8 cellular contexts compared by ENCODE assay signal in genomic region chr18:35950628-35950982, GRCh38.
DNase-seq lines count a peak whose midpoint lies in the region; ATAC-seq and TF ChIP-seq lines count a peak whose summit lies in the region.
"Had no signal": no experiment of that assay in that cellular context is flagged by ENCODE, and none has a peak within 500 bp of the region (broad histone marks: within the 10 kb centered on the region; RNA-seq: fewer than 3 reads in every experiment).

No MANE protein-coding gene starts in this region.

- no peaks in the 10 kb centered on the region for H3F3A ChIP-seq in GM23338 (replicated peaks; ENCODE audit: low read depth)

- H3K79me2 ChIP-seq in GM23338 (replicated peaks; ENCODE audit: insufficient read depth): peaks cover 38% of the 10 kb centered on the region

- H4K20me1 ChIP-seq in GM23338 (replicated peaks; ENCODE audit: insufficient read depth): no peaks in the 10 kb centered on the region

- H3K4me1 Mint-ChIP-seq in GM23338: peaks cover 21% of the 10 kb centered on the region; the same call in 2 of the 3 replicates

- H3K4me1 ChIP-seq in GM23338 (ENCODE audit: insufficient read depth) (peaks cover 15% of the 10 kb centered on the region), RWPE2 (ENCODE audit: insufficient read depth, poor library complexity, severe bottlenecking) (no peaks in the 10 kb centered on the region)

- H3K36me3 ChIP-seq in GM23338 (ENCODE audit: insufficient read depth) (no peaks in the 10 kb centered on the region), RWPE2 (ENCODE audit: low read depth) (no peaks in the 10 kb centered on the region)

- no peak overlapping the region for H3K27ac Mint-ChIP-seq in GM23338

- DNase-seq in GM23338 (ENCODE audit: low spot score) (no peak), RWPE2 (ENCODE audit: low spot score) (no peak), fibroblast of villous mesenchyme (ENCODE audit: low read depth) (no peak), skeletal muscle cell (ENCODE audit: low read depth) (no peak), NCI-H510A treated with DMSO at 0.1 percent for 48 hours (lab: John Stamatoyannopoulos, UW) (no peak), NCI-H2196 (lab: John Stamatoyannopoulos, UW; ENCODE audit: unreplicated experiment) (no peak), superior temporal gyrus (ENCODE audit: extremely low spot score) (no peak)

- peaks cover 3% of the 10 kb centered on the region for H3K27me3 Mint-ChIP-seq in GM23338 (ENCODE audit: insufficient read depth, low read depth, poor library complexity)

- no peaks in the 10 kb centered on the region for H3K27me3 ChIP-seq in GM23338 (ENCODE audit: insufficient read depth)
- H3K27me3 ChIP-seq in RWPE2 (ENCODE audit: insufficient read depth, poor library complexity, severe bottlenecking): no peaks in the 10 kb centered on the region

- H3K4me3 Mint-ChIP-seq in GM23338: peak overlapping the region; percentile 70

- H3K4me3 ChIP-seq in GM23338 (peak overlapping the region; percentile 66), RWPE2 (ENCODE audit: severe bottlenecking) (peak overlapping the region; percentile 40), fibroblast of villous mesenchyme (ENCODE audit: low read depth, low read length) (peak overlapping the region; percentile 63), skeletal muscle cell (ENCODE audit: low read depth, low read length) (peak overlapping the region; percentile 61)

- H2AFZ ChIP-seq in GM23338: no peak overlapping the region

- no peak overlapping the region for H3K27ac ChIP-seq in GM23338 (ENCODE audit: low read depth)
- no peak overlapping the region for H3K27ac ChIP-seq in RWPE2 (ENCODE audit: poor library complexity, severe bottlenecking)
- H3K27ac ChIP-seq: epithelial cell of prostate had no signal

- TF ChIP-seq CTCF in GM23338 (conservative IDR thresholded peaks at IDR 0.05; ENCODE audit: low read depth in 2 of 2) (no peak; a peak in 1 of 4 replicates), RWPE2 (IDR thresholded peaks at IDR 0.05; ENCODE audit: poor library complexity, severe bottlenecking) (peak; percentile 65), fibroblast of villous mesenchyme (IDR thresholded peaks at IDR 0.05; ENCODE audit: insufficient read depth, low read depth, low read length) (no peak)

- ATAC-seq in GM23338: no peak
- ATAC-seq in RWPE2 (ENCODE audit: low read depth): no peak

- H3K9me2 ChIP-seq in GM23338 (ENCODE audit: insufficient read depth): no peaks in the 10 kb centered on the region; the same call in 1 of the 2 replicates

- H3K4me2 ChIP-seq in GM23338: peak overlapping the region; percentile 94; the same call in 1 of the 2 replicates

- peaks cover 7% of the 10 kb centered on the region; the same call in 1 of the 3 replicates for H3K9me3 Mint-ChIP-seq in GM23338

- peaks cover 6% of the 10 kb centered on the region; the same call in 2 of the 3 replicates for H3K36me3 Mint-ChIP-seq in GM23338 (ENCODE audit: low read depth)

- peaks cover 4% of the 10 kb centered on the region for H3K9me3 ChIP-seq in RWPE2 (ENCODE audit: severe bottlenecking)

TF ChIP-seq in GM23338, 12 proteins besides CTCF, POLR2A, EP300 and RAD21:
- TF ChIP-seq ZNF331 (CRISPR knock-in tag; IDR thresholded peaks at IDR 0.05; ENCODE audit: low read depth) (no peak), STAT1 (IDR thresholded peaks at IDR 0.05; ENCODE audit: unreplicated experiment) (no peak), JUNB (IDR thresholded peaks at IDR 0.05; ENCODE audit: unreplicated experiment) (no peak), EZH2 (IDR thresholded peaks at IDR 0.05; ENCODE audit: low read depth, unreplicated experiment) (no peak), ZNF462 (CRISPR knock-in tag; IDR thresholded peaks at IDR 0.05) (no peak), REST (IDR thresholded peaks at IDR 0.05; ENCODE audit: unreplicated experiment) (no peak), EZH2phosphoT487 (IDR thresholded peaks at IDR 0.05; ENCODE audit: unreplicated experiment) (no peak), NANOG (IDR thresholded peaks at IDR 0.05; ENCODE audit: borderline replicate concordance) (no peak), CREB1 (CRISPR knock-in tag; IDR thresholded peaks at IDR 0.05; ENCODE audit: low read depth) (no peak)
